ENCODE assay signal across 19 cellular contexts in the genomic region with DNA sequence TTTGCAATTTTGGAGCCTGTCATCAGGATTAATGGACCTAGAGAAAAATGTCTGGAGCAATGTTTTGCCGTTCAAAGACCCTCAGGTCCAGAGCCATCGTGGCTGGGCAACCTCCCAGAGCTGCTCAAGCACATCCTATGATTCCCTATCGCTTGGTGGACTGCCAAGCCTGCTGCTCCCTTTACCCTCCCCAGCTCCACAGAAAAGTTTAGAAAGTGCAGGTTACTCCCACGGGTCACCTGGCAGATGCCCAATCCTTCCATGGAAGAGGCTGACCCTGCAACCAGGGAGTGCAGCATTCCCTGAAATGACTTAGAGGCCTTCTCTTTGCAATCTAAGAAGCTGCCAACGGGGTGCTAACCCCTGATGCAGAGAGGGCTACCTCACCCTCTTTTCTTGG.
DNase-seq lines count a peak whose midpoint lies in the region; ATAC-seq and TF ChIP-seq lines count a peak whose summit lies in the region.
"Had no signal": no experiment of that assay in that cellular context is flagged by ENCODE, and none has a peak within 500 bp of the region (broad histone marks: within the 10 kb centered on the region; RNA-seq: fewer than 3 reads in every experiment).

No MANE protein-coding gene starts in this region.

- ATAC-seq in right cardiac atrium (peak in 1 of 2 donors; percentile 68), foreskin keratinocyte (no peak)

- DNase-seq in right cardiac atrium (peak in 2 of 3 donors; percentile 22 to 65), right atrium auricular region (ENCODE audit: low spot score) (no peak), kidney glomerular epithelial cell (lab: John Stamatoyannopoulos, UW) (peak; percentile 52), renal cortical epithelial cell (ENCODE audit: low read depth) (peak; percentile 27), foreskin keratinocyte (no peak), T-helper 1 cell (no peak), DMS114 treated with DMSO at 0.1 percent for 48 hours (lab: John Stamatoyannopoulos, UW; ENCODE audit: unreplicated experiment) (no peak)
- DNase-seq: Calu3, KBM-7, MV-4-11, NCI-H1105 treated with DMSO at 0.1 percent for 48 hours, NCI-H146, NCI-H1930, NCI-H2107, NCI-H446, NCI-H524 treated with DMSO at 0.1 percent for 48 hours, NCI-H774, PC-9, SHP77 treated with DMSO at 0.1 percent for 48 hours had no signal

- intact Hi-C loops in right cardiac atrium (cut with DNase I) = loop anchor here in 1 of 4 donors (10.0 kb wide), 1 partner anchor 106 kb away; no protein-coding TSS in a partner anchor

- H3K27ac ChIP-seq in right cardiac atrium (ENCODE audit: low read length) (no peak overlapping the region), right atrium auricular region (no peak overlapping the region), foreskin keratinocyte (no peak overlapping the region)
- H3K27ac ChIP-seq: PC-9 had no signal

- 44% methylated on average over 5 of the region's 5 CpGs for WGBS in right cardiac atrium

- H3K27me3 ChIP-seq in right cardiac atrium (ENCODE audit: control insufficient read depth, insufficient read depth) (no peaks in the 10 kb centered on the region), right atrium auricular region (no peaks in the 10 kb centered on the region), foreskin keratinocyte (no peaks in the 10 kb centered on the region)

- peaks cover 2% of the 10 kb centered on the region for H3K4me1 ChIP-seq in right cardiac atrium (ENCODE audit: control insufficient read depth, insufficient read depth, low read length)
- peaks cover 0 to 3% of the 10 kb centered on the region in 2 donors for H3K4me1 ChIP-seq in right atrium auricular region
- no peaks in the 10 kb centered on the region for H3K4me1 ChIP-seq in foreskin keratinocyte

- H3K36me3 ChIP-seq in right atrium auricular region = no peaks in the 10 kb centered on the region

- H3K9me3 ChIP-seq in right cardiac atrium (ENCODE audit: control insufficient read depth, low read length) (no peaks in the 10 kb centered on the region), right atrium auricular region (no peaks in the 10 kb centered on the region)

- TF ChIP-seq CTCF in right atrium auricular region (IDR thresholded peaks at IDR 0.05) = no peak
- TF ChIP-seq CTCF in foreskin keratinocyte (conservative IDR thresholded peaks at IDR 0.05) = no peak

- H3K4me3 ChIP-seq in right cardiac atrium (ENCODE audit: low read length) (no peak overlapping the region), right atrium auricular region (no peak overlapping the region)
- H3K4me3 ChIP-seq: PC-9 had no signal

Comparison
In these comparisons a context has a peak if more than half of its experiments do, and no peak if none do; other contexts are left out.
1. DNase-seq: peak in right cardiac atrium (2 of 3), kidney glomerular epithelial cell (single experiment) and renal cortical epithelial cell (single experiment); none in right atrium auricular region (single experiment), foreskin keratinocyte (0 of 2), T-helper 1 cell (0 of 5) and DMS114 treated with DMSO at 0.1 percent for 48 hours (single experiment).